In the genomic region with DNA sequence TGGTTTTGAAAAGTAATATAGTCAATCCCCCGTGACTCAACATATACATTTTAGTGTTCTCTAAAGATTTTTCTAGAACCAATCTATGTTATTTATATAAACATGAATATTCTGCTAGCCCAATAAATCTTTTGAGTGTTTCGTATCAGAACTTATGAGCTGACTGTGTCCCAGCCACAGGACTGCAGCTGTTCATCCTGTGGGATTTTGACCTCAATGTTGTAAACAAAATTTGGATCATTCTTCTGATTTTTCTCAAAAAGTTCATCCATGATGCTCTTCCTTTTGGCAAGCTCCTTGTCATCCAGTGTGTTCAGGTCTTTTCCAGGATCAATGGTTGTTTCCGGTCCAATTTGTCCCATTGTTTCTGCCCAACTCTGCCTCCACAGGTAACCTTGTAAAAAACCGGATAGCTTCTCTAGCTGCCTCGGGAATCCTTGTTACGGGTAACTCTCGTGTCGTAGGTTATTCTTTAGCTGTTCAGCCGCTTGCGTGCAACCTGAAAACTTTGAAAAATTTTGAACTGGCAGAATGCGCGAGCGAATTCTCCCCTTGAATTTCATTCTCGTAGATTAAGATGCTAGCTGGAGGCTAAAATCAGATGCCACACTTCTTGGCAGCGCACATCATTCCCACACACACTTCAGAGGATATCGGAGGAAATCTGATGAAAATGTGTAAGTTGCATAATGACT, we compare ENCODE assay signal across 19 cellular contexts.
"Had no signal": no experiment of that assay in that cellular context is flagged by ENCODE, and none has a peak within 500 bp of the region (broad histone marks: within the 10 kb centered on the region; RNA-seq: fewer than 3 reads in every experiment).

No MANE protein-coding gene starts in this region.

- H3K4me1 ChIP-seq: heart left ventricle, psoas muscle, sigmoid colon, stomach had no signal

- DNase-seq: dermis blood vessel endothelial cell; effector CD4-positive, alpha-beta T cell; endodermal cell; heart left ventricle; hippocampal formation; naive B cell; occipital lobe; psoas muscle; retina; sigmoid colon; stimulated activated CD4-positive, alpha-beta T cell treated with anti-CD3 and anti-CD28 coated beads, Interleukin-12 subunit alpha, Interleukin-12 subunit beta, amount 100 ng/mL, for 4 hours; stimulated activated naive CD4-positive, alpha-beta T cell; stomach; substantia nigra; transverse colon had no signal

- H3K27me3 ChIP-seq: sigmoid colon, transverse colon had no signal

- ATAC-seq: heart left ventricle, left lobe of liver, psoas muscle had no signal

- H3K27ac ChIP-seq: heart left ventricle, psoas muscle, sigmoid colon, stomach, thoracic aorta had no signal

- H3K9me3 ChIP-seq: heart left ventricle, psoas muscle, sigmoid colon, stomach, thoracic aorta, transverse colon had no signal

- H3K4me1 Mint-ChIP-seq: mesothelial cell of epicardium, naive B cell, nephron had no signal

- H3K4me3 Mint-ChIP-seq: endodermal cell, mesothelial cell of epicardium, naive B cell, nephron had no signal

- H3K4me3 ChIP-seq: heart left ventricle, psoas muscle, sigmoid colon, stomach, thoracic aorta, transverse colon had no signal

- H3K27ac Mint-ChIP-seq: endodermal cell, mesothelial cell of epicardium, nephron had no signal

- H3K36me3 Mint-ChIP-seq: mesothelial cell of epicardium, naive B cell had no signal

- H3K9me3 Mint-ChIP-seq: endodermal cell, mesothelial cell of epicardium had no signal

- H3K36me3 ChIP-seq: heart left ventricle, sigmoid colon, stomach, thoracic aorta, transverse colon had no signal
